ENCODE assay signal across 3 cellular contexts in genomic region chr12:88839486-88839885, GRCh38.
A peak's percentile ranks its signal among the peaks of the same experiment; 100 is the strongest.
TF ChIP-seq lines count a peak whose summit lies in the region.

No MANE protein-coding gene starts in this region.

TF ChIP-seq in HepG2, 621 proteins besides CTCF, POLR2A, EP300 and RAD21:
- TF ChIP-seq, protein P1, sequence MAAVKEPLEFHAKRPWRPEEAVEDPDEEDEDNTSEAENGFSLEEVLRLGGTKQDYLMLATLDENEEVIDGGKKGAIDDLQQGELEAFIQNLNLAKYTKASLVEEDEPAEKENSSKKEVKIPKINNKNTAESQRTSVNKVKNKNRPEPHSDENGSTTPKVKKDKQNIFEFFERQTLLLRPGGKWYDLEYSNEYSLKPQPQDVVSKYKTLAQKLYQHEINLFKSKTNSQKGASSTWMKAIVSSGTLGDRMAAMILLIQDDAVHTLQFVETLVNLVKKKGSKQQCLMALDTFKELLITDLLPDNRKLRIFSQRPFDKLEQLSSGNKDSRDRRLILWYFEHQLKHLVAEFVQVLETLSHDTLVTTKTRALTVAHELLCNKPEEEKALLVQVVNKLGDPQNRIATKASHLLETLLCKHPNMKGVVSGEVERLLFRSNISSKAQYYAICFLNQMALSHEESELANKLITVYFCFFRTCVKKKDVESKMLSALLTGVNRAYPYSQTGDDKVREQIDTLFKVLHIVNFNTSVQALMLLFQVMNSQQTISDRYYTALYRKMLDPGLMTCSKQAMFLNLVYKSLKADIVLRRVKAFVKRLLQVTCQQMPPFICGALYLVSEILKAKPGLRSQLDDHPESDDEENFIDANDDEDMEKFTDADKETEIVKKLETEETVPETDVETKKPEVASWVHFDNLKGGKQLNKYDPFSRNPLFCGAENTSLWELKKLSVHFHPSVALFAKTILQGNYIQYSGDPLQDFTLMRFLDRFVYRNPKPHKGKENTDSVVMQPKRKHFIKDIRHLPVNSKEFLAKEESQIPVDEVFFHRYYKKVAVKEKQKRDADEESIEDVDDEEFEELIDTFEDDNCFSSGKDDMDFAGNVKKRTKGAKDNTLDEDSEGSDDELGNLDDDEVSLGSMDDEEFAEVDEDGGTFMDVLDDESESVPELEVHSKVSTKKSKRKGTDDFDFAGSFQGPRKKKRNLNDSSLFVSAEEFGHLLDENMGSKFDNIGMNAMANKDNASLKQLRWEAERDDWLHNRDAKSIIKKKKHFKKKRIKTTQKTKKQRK (IDR thresholded peaks at IDR 0.05; ENCODE audit: low read length) = no peak
- TF ChIP-seq, protein P2, sequence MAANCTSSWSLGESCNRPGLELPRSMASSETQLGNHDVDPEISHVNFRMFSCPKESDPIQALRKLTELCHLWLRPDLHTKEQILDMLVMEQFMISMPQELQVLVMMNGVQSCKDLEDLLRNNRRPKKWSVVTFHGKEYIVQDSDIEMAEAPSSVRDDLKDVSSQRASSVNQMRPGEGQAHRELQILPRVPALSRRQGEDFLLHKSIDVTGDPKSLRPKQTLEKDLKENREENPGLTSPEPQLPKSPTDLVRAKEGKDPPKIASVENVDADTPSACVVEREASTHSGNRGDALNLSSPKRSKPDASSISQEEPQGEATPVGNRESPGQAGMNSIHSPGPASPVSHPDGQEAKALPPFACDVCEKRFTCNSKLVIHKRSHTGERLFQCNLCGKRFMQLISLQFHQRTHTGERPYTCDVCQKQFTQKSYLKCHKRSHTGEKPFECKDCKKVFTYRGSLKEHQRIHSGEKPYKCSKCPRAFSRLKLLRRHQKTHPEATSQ (CRISPR knock-in tag; IDR thresholded peaks at IDR 0.05; ENCODE audit: borderline replicate concordance) = no peak
- TF ChIP-seq MAFK (conservative IDR thresholded peaks at IDR 0.05 in 1 of 2, IDR thresholded peaks at IDR 0.05 in 1 of 2; ENCODE audit: low read length in 2 of 2) (peak; percentile 32 to 53; a peak in 3 of 4 replicates), MIER3 (CRISPR knock-in tag; IDR thresholded peaks at IDR 0.05; ENCODE audit: borderline replicate concordance) (no peak), STAG1 (CRISPR knock-in tag; IDR thresholded peaks at IDR 0.05) (no peak), NCOA2 (CRISPR knock-in tag; IDR thresholded peaks at IDR 0.05) (no peak), MAFF (IDR thresholded peaks at IDR 0.05; ENCODE audit: low read depth, low read length) (0 out of 2 replicates have a peak, but pooled peaks have one; percentile 5), ZC3H4 (CRISPR knock-in tag; IDR thresholded peaks at IDR 0.05; ENCODE audit: borderline replicate concordance) (no peak), THYN1 (CRISPR knock-in tag; IDR thresholded peaks at IDR 0.05; ENCODE audit: borderline replicate concordance, low read depth) (no peak), DPF2 (CRISPR knock-in tag; IDR thresholded peaks at IDR 0.05; ENCODE audit: borderline replicate concordance, low read depth) (no peak), NR2F6 (IDR thresholded peaks at IDR 0.05) (no peak), NR2F6 (CRISPR knock-in tag; IDR thresholded peaks at IDR 0.05) (no peak)

TF ChIP-seq in A549, 52 proteins besides CTCF, POLR2A, EP300 and RAD21:
- no peak for TF ChIP-seq CHD4 (IDR thresholded peaks at IDR 0.05; ENCODE audit: borderline replicate concordance)
- TF ChIP-seq MAFK (IDR thresholded peaks at IDR 0.05; ENCODE audit: partially characterized antibody) = peak; percentile 57

TF ChIP-seq in IMR-90, 13 proteins besides CTCF, POLR2A, EP300 and RAD21:
- no peak for TF ChIP-seq FOS (IDR thresholded peaks at IDR 0.05; ENCODE audit: low read depth, low read length)
- TF ChIP-seq NFE2L2 (IDR thresholded peaks at IDR 0.05; ENCODE audit: low read depth, low read length) = no peak
- no peak for TF ChIP-seq CEBPB (IDR thresholded peaks at IDR 0.05; ENCODE audit: low read depth, low read length)
- no peak for TF ChIP-seq BHLHE40 (IDR thresholded peaks at IDR 0.05; ENCODE audit: low read depth, low read length)
- 0 out of 2 replicates have a peak, but pooled peaks have one; percentile 14 for TF ChIP-seq MAFK (IDR thresholded peaks at IDR 0.05; ENCODE audit: low read depth, low read length)
- no peak for TF ChIP-seq MAZ (IDR thresholded peaks at IDR 0.05; ENCODE audit: borderline replicate concordance, low read depth, low read length)
- no peak for TF ChIP-seq MXI1 (IDR thresholded peaks at IDR 0.05; ENCODE audit: borderline replicate concordance, low read depth, low read length)
- no peak for TF ChIP-seq CHD1 (IDR thresholded peaks at IDR 0.05; ENCODE audit: low read depth, low read length)
